In the genomic region with DNA sequence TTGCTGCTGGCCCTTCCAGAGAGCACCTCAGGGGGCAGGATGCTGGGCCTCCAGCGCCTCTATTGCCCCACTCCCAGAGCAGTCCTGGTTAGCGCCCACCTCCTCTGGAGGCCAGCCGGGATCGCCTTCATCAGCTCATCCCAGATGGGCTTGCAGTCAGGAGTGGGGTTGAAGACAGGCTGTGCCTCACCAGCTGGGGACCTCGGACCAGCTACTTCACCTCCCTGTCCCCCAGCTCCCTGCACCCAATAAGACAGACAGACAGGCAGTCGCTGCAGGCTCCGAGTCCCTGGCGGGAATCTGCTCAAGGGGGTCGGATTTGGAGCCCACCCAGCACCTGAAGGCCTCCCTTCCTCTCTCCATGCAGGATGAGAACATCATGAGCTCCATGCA, we compare ENCODE assay signal across 19 cellular contexts. TPM values are rescaled to one million over a fixed set of nuclear protein-coding genes. Genes with fewer than 3 reads are reported as not detected.
DNase-seq lines count a peak whose midpoint lies in the region; ATAC-seq and TF ChIP-seq lines count a peak whose summit lies in the region.
"Had no signal": no experiment of that assay in that cellular context is flagged by ENCODE, and none has a peak within 500 bp of the region (broad histone marks: within the 10 kb centered on the region; RNA-seq: fewer than 3 reads in every experiment).

No MANE protein-coding gene starts in this region.

- H3K9me3 Mint-ChIP-seq in osteocyte (ENCODE audit: unreplicated experiment) (no peaks in the 10 kb centered on the region), type B pancreatic cell (no peaks in the 10 kb centered on the region)
- H3K9me3 Mint-ChIP-seq: CD8-positive, alpha-beta T cell; HFFc6 had no signal

- H3K36me3 Mint-ChIP-seq in osteocyte (ENCODE audit: unreplicated experiment) (no peaks in the 10 kb centered on the region), type B pancreatic cell (no peaks in the 10 kb centered on the region)
- H3K36me3 Mint-ChIP-seq: CD8-positive, alpha-beta T cell had no signal

- no peak for TF ChIP-seq CTCF in osteocyte (IDR thresholded peaks at IDR 0.05)
- no peak for TF ChIP-seq CTCF in type B pancreatic cell (conservative IDR thresholded peaks at IDR 0.05)

- H3K27ac Mint-ChIP-seq in osteocyte (ENCODE audit: unreplicated experiment) = no peak overlapping the region
- H3K27ac Mint-ChIP-seq in type B pancreatic cell = no peak overlapping the region
- H3K27ac Mint-ChIP-seq: B cell; CD8-positive, alpha-beta T cell; HFFc6 had no signal

- no peak for ATAC-seq in HG03095 (IDR thresholded peaks at IDR 0.05; ENCODE audit: unreplicated experiment)
- ATAC-seq: CD8-positive, alpha-beta T cell had no signal

- H3K4me3 Mint-ChIP-seq in osteocyte (ENCODE audit: unreplicated experiment) = no peak overlapping the region
- H3K4me3 Mint-ChIP-seq in type B pancreatic cell = no peak overlapping the region
- H3K4me3 Mint-ChIP-seq: B cell; CD8-positive, alpha-beta T cell; HFFc6 had no signal

- H3K4me1 Mint-ChIP-seq in osteocyte (ENCODE audit: unreplicated experiment) (peaks cover 7% of the 10 kb centered on the region), type B pancreatic cell (ENCODE audit: unreplicated experiment) (no peaks in the 10 kb centered on the region)
- H3K4me1 Mint-ChIP-seq: B cell had no signal

- H3K27me3 Mint-ChIP-seq in osteocyte (ENCODE audit: unreplicated experiment) = peaks cover 10% of the 10 kb centered on the region
- peaks cover 9% of the 10 kb centered on the region for H3K27me3 Mint-ChIP-seq in type B pancreatic cell

- DNase-seq in activated CD8-positive, alpha-beta memory T cell treated with anti-CD3 and anti-CD28 coated beads for 24 hours = peak; percentile 45
- no peak for DNase-seq in activated CD8-positive, alpha-beta memory T cell treated with anti-CD3 and anti-CD28 coated beads, Interleukin-2, amount 50 U/mL, for 4 hours
- peak; percentile 35 for DNase-seq in islet precursor cell
- DNase-seq in osteocyte (ENCODE audit: extremely low spot score, unreplicated experiment) = peak; percentile 67
- peak; percentile 63 for DNase-seq in type B pancreatic cell (ENCODE audit: extremely low spot score, unreplicated experiment)
- DNase-seq in NCI-H526 treated with DMSO at 0.1 percent for 48 hours (lab: John Stamatoyannopoulos, UW) = no peak
- DNase-seq: Caco-2; CD8-positive, alpha-beta T cell; GM23248; HFFc6; KBM-7; MM.1S; NCI-H1417; NCI-H1694; NCI-H2029 treated with DMSO at 0.1 percent for 48 hours; NCI-H446 treated with DMSO at 0.1 percent for 48 hours; NCI-H69 had no signal

RNA-seq across cellular contexts. Expression of gene FAHD2A, which starts 18.9 kb away (rescaled TPM):
- 40.3 and 40.4 TPM in 2 replicates for total RNA-seq in osteocyte
- total RNA-seq in type B pancreatic cell (ENCODE audit: low replicate concordance) = 23.4 and 39.2 TPM in 2 replicates

Comparison
In these comparisons a context has a peak if more than half of its experiments do, and no peak if none do; other contexts are left out.
1. DNase-seq: peak in activated CD8-positive, alpha-beta memory T cell treated with anti-CD3 and anti-CD28 coated beads for 24 hours (single experiment), islet precursor cell (single experiment), osteocyte (single experiment) and type B pancreatic cell (single experiment); none in activated CD8-positive, alpha-beta memory T cell treated with anti-CD3 and anti-CD28 coated beads, Interleukin-2, amount 50 U/mL, for 4 hours (single experiment) and NCI-H526 treated with DMSO at 0.1 percent for 48 hours (single experiment).